17 cellular contexts compared by ENCODE assay signal in the genomic region with DNA sequence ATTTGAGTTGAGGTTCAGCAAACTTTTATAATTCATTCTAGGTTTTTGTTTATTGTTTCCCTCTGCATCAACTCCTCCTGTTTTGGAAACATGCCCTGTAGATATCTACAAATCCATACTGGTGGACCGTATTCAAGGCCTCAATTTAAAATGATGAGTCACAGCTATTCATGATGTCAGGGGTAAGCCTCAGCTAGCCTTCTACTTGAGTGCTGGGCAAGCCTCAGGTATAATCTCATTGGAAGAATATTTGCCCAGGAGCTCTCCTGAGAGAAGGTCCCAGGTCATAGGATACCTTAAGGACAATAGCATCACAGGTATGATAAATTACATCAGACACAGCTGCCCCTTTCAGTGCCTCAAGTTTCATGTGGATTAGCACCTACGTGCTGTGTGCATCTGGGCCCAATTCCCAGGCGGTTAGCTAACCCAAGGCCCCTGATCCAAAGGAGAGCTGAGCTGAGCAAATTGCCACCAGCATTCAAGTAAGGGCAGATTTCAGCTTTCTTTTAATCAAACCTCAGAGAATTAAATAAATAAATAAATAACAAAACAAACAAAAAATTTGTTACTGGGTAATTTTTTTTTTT.
DNase-seq lines count a peak whose midpoint lies in the region; ATAC-seq, FAIRE-seq and TF ChIP-seq lines count a peak whose summit lies in the region.
"Had no signal": no experiment of that assay in that cellular context is flagged by ENCODE, and none has a peak within 500 bp of the region (broad histone marks: within the 10 kb centered on the region; RNA-seq: fewer than 3 reads in every experiment).

No MANE protein-coding gene starts in this region.

- DNase-seq in A673 (ENCODE audit: low spot score), result peak; percentile 9
- DNase-seq in M059J (ENCODE audit: low read depth), result peak; percentile 72
- DNase-seq in NCI-H82 treated with DMSO at 0.1 percent for 48 hours (lab: John Stamatoyannopoulos, UW; ENCODE audit: unreplicated experiment), result peak; percentile 34
- DNase-seq in heart left ventricle, result no peak
- DNase-seq in HepG2 (ENCODE audit: low spot score), result no peak
- DNase-seq in activated naive CD4-positive, alpha-beta T cell treated with anti-CD3 and anti-CD28 coated beads, Interleukin-2, amount 50 U/mL, for 72 hours (ENCODE audit: low spot score in 2 of 2), result no peak
- DNase-seq in nucleus accumbens (lab: John Stamatoyannopoulos, UW), result no peak
- DNase-seq: activated CD4-positive, alpha-beta T cell treated with anti-CD3 and anti-CD28 coated beads for 4 hours; activated T-cell treated with anti-CD3 and anti-CD28 coated beads, Interleukin-2, amount 50 U/mL, for 24 hours; anterior cingulate cortex; dorsolateral prefrontal cortex; immature natural killer cell; NCI-H1417 treated with DMSO at 0.1 percent for 48 hours; T-helper 2 cell had no signal

- no peaks in the 10 kb centered on the region for H3K36me3 ChIP-seq in A673 (ENCODE audit: insufficient read depth, low read length, poor library complexity, severe bottlenecking)
- H3K36me3 ChIP-seq in heart left ventricle, result no peaks in the 10 kb centered on the region
- H3K36me3 ChIP-seq in HepG2 (replicated peaks in 1 of 2; ENCODE audit: control insufficient read depth in 1 of 2, insufficient read depth in 2 of 2, low read length in 2 of 2), result no peaks in the 10 kb centered on the region

- no peaks in the 10 kb centered on the region for H3K36me3 Mint-ChIP-seq in activated naive CD4-positive, alpha-beta T cell treated with anti-CD3 and anti-CD28 coated beads, Interleukin-2, amount 50 U/mL, for 72 hours
- H3K36me3 Mint-ChIP-seq: immature natural killer cell had no signal

- no peaks in the 10 kb centered on the region for H4K20me1 ChIP-seq in HepG2 (ENCODE audit: insufficient read depth, low read length)

- no peak for TF ChIP-seq RAD21 in HepG2 (CRISPR knock-in tag; IDR thresholded peaks at IDR 0.05)

- in situ Hi-C loops in HepG2 (cut with HindIII; ENCODE audit: extremely low pct_ligation_motif_present, low pct_unique_long_range_greater_than_20kb), result no loop called here

- TF ChIP-seq CTCF in A673 (conservative IDR thresholded peaks at IDR 0.05; ENCODE audit: low read depth, low read length), result no peak
- TF ChIP-seq CTCF in heart left ventricle (IDR thresholded peaks at IDR 0.05), result no peak
- TF ChIP-seq CTCF in HepG2 (CRISPR knock-in tag; IDR thresholded peaks at IDR 0.05), result no peak

- WGBS in heart left ventricle, 4 donors, result 44 to 67% (median 54%) methylated on average over 3 of the region's 3 CpGs
- 40% methylated on average over 3 of the region's 3 CpGs for WGBS in HepG2 (ENCODE audit: low lambda C conversion rate)

- H3K9me3 Mint-ChIP-seq in activated naive CD4-positive, alpha-beta T cell treated with anti-CD3 and anti-CD28 coated beads, Interleukin-2, amount 50 U/mL, for 72 hours, result no peaks in the 10 kb centered on the region
- H3K9me3 Mint-ChIP-seq: activated T-cell treated with anti-CD3 and anti-CD28 coated beads, Interleukin-2, amount 50 U/mL, for 24 hours had no signal

- TF ChIP-seq POLR2A in heart left ventricle (IDR thresholded peaks at IDR 0.05) (no peak), HepG2 (IDR thresholded peaks at IDR 0.05; ENCODE audit: insufficient read depth in 1 of 2, low read depth in 2 of 2, low read length in 2 of 2) (no peak)

- H2AFZ ChIP-seq in HepG2 (ENCODE audit: low read length), result no peak overlapping the region

- no peaks in the 10 kb centered on the region for H3K27me3 ChIP-seq in A673 (replicated peaks; ENCODE audit: insufficient read depth, low read depth, low read length, poor library complexity)
- no peaks in the 10 kb centered on the region for H3K27me3 ChIP-seq in heart left ventricle
- no peaks in the 10 kb centered on the region; a peak in 1 of 5 replicates for H3K27me3 ChIP-seq in HepG2 (ENCODE audit: control insufficient read depth in 1 of 2, insufficient read depth in 2 of 2, low read length in 2 of 2)
- H3K27me3 ChIP-seq: dorsolateral prefrontal cortex had no signal

- intact Hi-C loops in A673 (cut with micrococcal nuclease; ENCODE audit: unreplicated experiment) (no loop called here), heart left ventricle (cut with DNase I) (no loop called here), HepG2 (cut with micrococcal nuclease; ENCODE audit: unreplicated experiment) (no loop called here)

- ATAC-seq in heart left ventricle (peak in 3 of 4 donors; percentile 34 to 80 (median 69)), HepG2 (no peak), HG03039 (IDR thresholded peaks at IDR 0.05; ENCODE audit: unreplicated experiment) (no peak)
- ATAC-seq in activated naive CD4-positive, alpha-beta T cell treated with anti-CD3 and anti-CD28 coated beads, Interleukin-2, amount 50 U/mL, for 72 hours, result no peak
- ATAC-seq: Panc1 had no signal

- no peak overlapping the region for H3K27ac Mint-ChIP-seq in activated naive CD4-positive, alpha-beta T cell treated with anti-CD3 and anti-CD28 coated beads, Interleukin-2, amount 50 U/mL, for 72 hours
- H3K27ac Mint-ChIP-seq: activated T-cell treated with anti-CD3 and anti-CD28 coated beads, Interleukin-2, amount 50 U/mL, for 24 hours; immature natural killer cell had no signal

- no TSS peak for BruUV-seq in A673 (replicated peaks; lab: Mats Ljungman, UMichigan)
- BruUV-seq in HepG2 (replicated peaks; lab: Mats Ljungman, UMichigan), result no TSS peak

- TF ChIP-seq EP300 in HepG2 (IDR thresholded peaks at IDR 0.05; ENCODE audit: low read depth in 2 of 2, low read length in 2 of 2) (no peak), HepG2 (CRISPR knock-in tag; IDR thresholded peaks at IDR 0.05; ENCODE audit: borderline replicate concordance) (no peak)

- H3K4me2 ChIP-seq in HepG2 (ENCODE audit: low read depth, low read length), result no peak overlapping the region

- H3K79me2 ChIP-seq in HepG2 (ENCODE audit: insufficient read depth, low read length), result no peaks in the 10 kb centered on the region

- H3K27ac ChIP-seq in A673 (ENCODE audit: low read depth, low read length, poor library complexity, severe bottlenecking), result no peak overlapping the region
- peak overlapping the region in 1 of 12 donors; percentile 37 for H3K27ac ChIP-seq in heart left ventricle
- no peak overlapping the region for H3K27ac ChIP-seq in HepG2 (ENCODE audit: extremely low read length, insufficient read depth, low read length)
- H3K27ac ChIP-seq: dorsolateral prefrontal cortex had no signal

- no peak for FAIRE-seq in HepG2 (lab: Jason Lieb, UNC)
- FAIRE-seq: D721Med had no signal

- CTCF ChIA-PET in A673 (lab: Charles Lee), result interaction anchor here (0.6 kb wide), 1 partner anchor 111 kb away, joined by 3 read pairs; no protein-coding TSS in a partner anchor
- CTCF ChIA-PET in HepG2 (lab: Yijun Ruan, JAX; ENCODE audit: low intra/inter-chr PET ratio, low total read pairs), result no interaction called here

- H3K9ac ChIP-seq in HepG2 (ENCODE audit: insufficient read depth, low read depth, low read length), result no peak overlapping the region

- H3K4me3 ChIP-seq in A673 (ENCODE audit: low read depth, low read length, poor library complexity, severe bottlenecking) (no peak overlapping the region), heart left ventricle (no peak overlapping the region), HepG2 (replicated peaks in 1 of 3; ENCODE audit: insufficient read depth in 1 of 3, low read depth in 2 of 3, low read length in 3 of 3) (no peak overlapping the region)
- H3K4me3 ChIP-seq: dorsolateral prefrontal cortex had no signal

- H3K4me1 ChIP-seq in A673 (ENCODE audit: insufficient read depth, low read length, poor library complexity, severe bottlenecking) (no peaks in the 10 kb centered on the region), heart left ventricle (peaks cover 0 to 7% (median 0%) of the 10 kb centered on the region in 12 donors), HepG2 (ENCODE audit: insufficient read depth, low read length) (no peaks in the 10 kb centered on the region)

- no peaks in the 10 kb centered on the region for H3K9me3 ChIP-seq in A673 (ENCODE audit: low read depth, low read length, poor library complexity, severe bottlenecking)
- no peaks in the 10 kb centered on the region for H3K9me3 ChIP-seq in heart left ventricle
- H3K9me3 ChIP-seq in HepG2 (ENCODE audit: low read length), result no peaks in the 10 kb centered on the region

- POLR2A ChIA-PET in A673 (lab: Charles Lee; ENCODE audit: low non-redundant PET), result no interaction called here
- POLR2A ChIA-PET in HepG2 (lab: Yijun Ruan, JAX), result no interaction called here

TF ChIP-seq in HepG2, 621 proteins besides CTCF, POLR2A, EP300 and RAD21 (continues in another document):
- TF ChIP-seq ZNF546 (CRISPR knock-in tag; conservative IDR thresholded peaks at IDR 0.05), result no peak
- TF ChIP-seq ZNF556 (CRISPR knock-in tag; IDR thresholded peaks at IDR 0.05; ENCODE audit: borderline replicate concordance), result no peak
- TF ChIP-seq ZNF569 (CRISPR knock-in tag; IDR thresholded peaks at IDR 0.05; ENCODE audit: borderline replicate concordance), result no peak

Comparison
In these comparisons a context has a peak if more than half of its experiments do, and no peak if none do; other contexts are left out.
1. DNase-seq: peak in A673 (single experiment), M059J (single experiment) and NCI-H82 treated with DMSO at 0.1 percent for 48 hours (single experiment); none in heart left ventricle (0 of 5), HepG2 (single experiment), activated naive CD4-positive, alpha-beta T cell treated with anti-CD3 and anti-CD28 coated beads, Interleukin-2, amount 50 U/mL, for 72 hours (0 of 2) and nucleus accumbens (0 of 56).
2. ATAC-seq: peak in heart left ventricle (3 of 4); none in HepG2 (single experiment), activated naive CD4-positive, alpha-beta T cell treated with anti-CD3 and anti-CD28 coated beads, Interleukin-2, amount 50 U/mL, for 72 hours (0 of 2) and HG03039 (single experiment).